ENCODE assay signal across 1 cellular context in the genomic region with DNA sequence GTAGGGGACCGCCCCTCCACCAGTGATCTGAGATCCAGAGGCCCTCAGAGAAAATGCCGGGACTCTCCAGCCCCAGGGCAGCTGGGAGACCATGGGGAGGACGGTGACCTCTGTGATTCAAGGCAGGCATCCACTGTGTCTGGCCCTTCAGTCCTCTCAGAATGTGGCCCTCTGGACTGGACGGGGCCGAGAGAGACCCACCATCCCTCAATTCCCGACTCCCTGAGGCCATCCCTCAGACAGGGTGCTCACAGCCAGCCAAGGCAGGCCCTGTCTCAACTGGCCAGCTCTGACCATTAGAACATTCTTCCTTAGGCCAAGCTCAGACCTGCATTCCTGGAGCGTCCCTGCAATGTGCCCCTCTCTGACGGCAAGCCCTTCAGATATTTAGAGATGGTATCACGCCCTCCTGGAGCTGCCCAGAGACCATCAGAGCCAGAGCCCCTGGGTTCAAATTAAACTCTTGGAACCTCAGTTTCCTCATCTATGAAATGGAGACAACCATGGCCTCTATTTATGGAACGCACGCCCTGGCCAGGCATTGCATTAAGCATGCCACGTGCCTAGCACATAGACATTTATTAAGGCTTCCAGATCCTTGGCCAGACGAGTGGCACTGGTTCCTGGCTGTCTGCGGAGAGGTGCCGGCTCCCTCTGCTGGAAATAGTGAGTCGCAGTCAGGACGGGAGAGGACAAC.
TF ChIP-seq lines count a peak whose summit lies in the region.

No MANE protein-coding gene starts in this region.

TF ChIP-seq in K562, 482 proteins besides CTCF, POLR2A, EP300 and RAD21 (continued from another document and continues in another):
- TF ChIP-seq, protein P1, sequence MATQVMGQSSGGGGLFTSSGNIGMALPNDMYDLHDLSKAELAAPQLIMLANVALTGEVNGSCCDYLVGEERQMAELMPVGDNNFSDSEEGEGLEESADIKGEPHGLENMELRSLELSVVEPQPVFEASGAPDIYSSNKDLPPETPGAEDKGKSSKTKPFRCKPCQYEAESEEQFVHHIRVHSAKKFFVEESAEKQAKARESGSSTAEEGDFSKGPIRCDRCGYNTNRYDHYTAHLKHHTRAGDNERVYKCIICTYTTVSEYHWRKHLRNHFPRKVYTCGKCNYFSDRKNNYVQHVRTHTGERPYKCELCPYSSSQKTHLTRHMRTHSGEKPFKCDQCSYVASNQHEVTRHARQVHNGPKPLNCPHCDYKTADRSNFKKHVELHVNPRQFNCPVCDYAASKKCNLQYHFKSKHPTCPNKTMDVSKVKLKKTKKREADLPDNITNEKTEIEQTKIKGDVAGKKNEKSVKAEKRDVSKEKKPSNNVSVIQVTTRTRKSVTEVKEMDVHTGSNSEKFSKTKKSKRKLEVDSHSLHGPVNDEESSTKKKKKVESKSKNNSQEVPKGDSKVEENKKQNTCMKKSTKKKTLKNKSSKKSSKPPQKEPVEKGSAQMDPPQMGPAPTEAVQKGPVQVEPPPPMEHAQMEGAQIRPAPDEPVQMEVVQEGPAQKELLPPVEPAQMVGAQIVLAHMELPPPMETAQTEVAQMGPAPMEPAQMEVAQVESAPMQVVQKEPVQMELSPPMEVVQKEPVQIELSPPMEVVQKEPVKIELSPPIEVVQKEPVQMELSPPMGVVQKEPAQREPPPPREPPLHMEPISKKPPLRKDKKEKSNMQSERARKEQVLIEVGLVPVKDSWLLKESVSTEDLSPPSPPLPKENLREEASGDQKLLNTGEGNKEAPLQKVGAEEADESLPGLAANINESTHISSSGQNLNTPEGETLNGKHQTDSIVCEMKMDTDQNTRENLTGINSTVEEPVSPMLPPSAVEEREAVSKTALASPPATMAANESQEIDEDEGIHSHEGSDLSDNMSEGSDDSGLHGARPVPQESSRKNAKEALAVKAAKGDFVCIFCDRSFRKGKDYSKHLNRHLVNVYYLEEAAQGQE (CRISPR knock-in tag; IDR thresholded peaks at IDR 0.05; ENCODE audit: low read depth), result peak; percentile 70
- TF ChIP-seq BDP1 (IDR thresholded peaks at IDR 0.05; ENCODE audit: insufficient read depth, insufficient read length) (no peak), NR3C1 (CRISPR knock-in tag; IDR thresholded peaks at IDR 0.05) (no peak), PHF20 (IDR thresholded peaks at IDR 0.05; ENCODE audit: partially characterized antibody) (no peak), ZFP30 (CRISPR knock-in tag; IDR thresholded peaks at IDR 0.05; ENCODE audit: borderline replicate concordance) (no peak), FOXK1 (CRISPR knock-in tag; IDR thresholded peaks at IDR 0.05; ENCODE audit: borderline replicate concordance) (no peak), RBM34 (IDR thresholded peaks at IDR 0.05; ENCODE audit: borderline replicate concordance, insufficient read depth, low read length) (no peak), THRAP3 (IDR thresholded peaks at IDR 0.05; ENCODE audit: borderline replicate concordance) (no peak), HDAC2 (IDR thresholded peaks at IDR 0.05) (no peak), CXXC5 (CRISPR knock-in tag; IDR thresholded peaks at IDR 0.05) (peak; percentile 53)
- TF ChIP-seq, protein P2, sequence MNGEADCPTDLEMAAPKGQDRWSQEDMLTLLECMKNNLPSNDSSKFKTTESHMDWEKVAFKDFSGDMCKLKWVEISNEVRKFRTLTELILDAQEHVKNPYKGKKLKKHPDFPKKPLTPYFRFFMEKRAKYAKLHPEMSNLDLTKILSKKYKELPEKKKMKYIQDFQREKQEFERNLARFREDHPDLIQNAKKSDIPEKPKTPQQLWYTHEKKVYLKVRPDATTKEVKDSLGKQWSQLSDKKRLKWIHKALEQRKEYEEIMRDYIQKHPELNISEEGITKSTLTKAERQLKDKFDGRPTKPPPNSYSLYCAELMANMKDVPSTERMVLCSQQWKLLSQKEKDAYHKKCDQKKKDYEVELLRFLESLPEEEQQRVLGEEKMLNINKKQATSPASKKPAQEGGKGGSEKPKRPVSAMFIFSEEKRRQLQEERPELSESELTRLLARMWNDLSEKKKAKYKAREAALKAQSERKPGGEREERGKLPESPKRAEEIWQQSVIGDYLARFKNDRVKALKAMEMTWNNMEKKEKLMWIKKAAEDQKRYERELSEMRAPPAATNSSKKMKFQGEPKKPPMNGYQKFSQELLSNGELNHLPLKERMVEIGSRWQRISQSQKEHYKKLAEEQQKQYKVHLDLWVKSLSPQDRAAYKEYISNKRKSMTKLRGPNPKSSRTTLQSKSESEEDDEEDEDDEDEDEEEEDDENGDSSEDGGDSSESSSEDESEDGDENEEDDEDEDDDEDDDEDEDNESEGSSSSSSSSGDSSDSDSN (IDR thresholded peaks at IDR 0.05; ENCODE audit: borderline replicate concordance in 1 of 2, low read depth in 2 of 2, low read length in 2 of 2), result no peak
- TF ChIP-seq, protein P3, sequence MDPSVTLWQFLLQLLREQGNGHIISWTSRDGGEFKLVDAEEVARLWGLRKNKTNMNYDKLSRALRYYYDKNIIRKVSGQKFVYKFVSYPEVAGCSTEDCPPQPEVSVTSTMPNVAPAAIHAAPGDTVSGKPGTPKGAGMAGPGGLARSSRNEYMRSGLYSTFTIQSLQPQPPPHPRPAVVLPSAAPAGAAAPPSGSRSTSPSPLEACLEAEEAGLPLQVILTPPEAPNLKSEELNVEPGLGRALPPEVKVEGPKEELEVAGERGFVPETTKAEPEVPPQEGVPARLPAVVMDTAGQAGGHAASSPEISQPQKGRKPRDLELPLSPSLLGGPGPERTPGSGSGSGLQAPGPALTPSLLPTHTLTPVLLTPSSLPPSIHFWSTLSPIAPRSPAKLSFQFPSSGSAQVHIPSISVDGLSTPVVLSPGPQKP (CRISPR knock-in tag; IDR thresholded peaks at IDR 0.05), result no peak
- TF ChIP-seq, protein P4, sequence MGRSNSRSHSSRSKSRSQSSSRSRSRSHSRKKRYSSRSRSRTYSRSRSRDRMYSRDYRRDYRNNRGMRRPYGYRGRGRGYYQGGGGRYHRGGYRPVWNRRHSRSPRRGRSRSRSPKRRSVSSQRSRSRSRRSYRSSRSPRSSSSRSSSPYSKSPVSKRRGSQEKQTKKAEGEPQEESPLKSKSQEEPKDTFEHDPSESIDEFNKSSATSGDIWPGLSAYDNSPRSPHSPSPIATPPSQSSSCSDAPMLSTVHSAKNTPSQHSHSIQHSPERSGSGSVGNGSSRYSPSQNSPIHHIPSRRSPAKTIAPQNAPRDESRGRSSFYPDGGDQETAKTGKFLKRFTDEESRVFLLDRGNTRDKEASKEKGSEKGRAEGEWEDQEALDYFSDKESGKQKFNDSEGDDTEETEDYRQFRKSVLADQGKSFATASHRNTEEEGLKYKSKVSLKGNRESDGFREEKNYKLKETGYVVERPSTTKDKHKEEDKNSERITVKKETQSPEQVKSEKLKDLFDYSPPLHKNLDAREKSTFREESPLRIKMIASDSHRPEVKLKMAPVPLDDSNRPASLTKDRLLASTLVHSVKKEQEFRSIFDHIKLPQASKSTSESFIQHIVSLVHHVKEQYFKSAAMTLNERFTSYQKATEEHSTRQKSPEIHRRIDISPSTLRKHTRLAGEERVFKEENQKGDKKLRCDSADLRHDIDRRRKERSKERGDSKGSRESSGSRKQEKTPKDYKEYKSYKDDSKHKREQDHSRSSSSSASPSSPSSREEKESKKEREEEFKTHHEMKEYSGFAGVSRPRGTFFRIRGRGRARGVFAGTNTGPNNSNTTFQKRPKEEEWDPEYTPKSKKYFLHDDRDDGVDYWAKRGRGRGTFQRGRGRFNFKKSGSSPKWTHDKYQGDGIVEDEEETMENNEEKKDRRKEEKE (IDR thresholded peaks at IDR 0.05; ENCODE audit: borderline replicate concordance in 1 of 2, control insufficient read depth in 1 of 2, low read depth in 2 of 2, low read length in 1 of 2), result no peak
- TF ChIP-seq, protein P5, sequence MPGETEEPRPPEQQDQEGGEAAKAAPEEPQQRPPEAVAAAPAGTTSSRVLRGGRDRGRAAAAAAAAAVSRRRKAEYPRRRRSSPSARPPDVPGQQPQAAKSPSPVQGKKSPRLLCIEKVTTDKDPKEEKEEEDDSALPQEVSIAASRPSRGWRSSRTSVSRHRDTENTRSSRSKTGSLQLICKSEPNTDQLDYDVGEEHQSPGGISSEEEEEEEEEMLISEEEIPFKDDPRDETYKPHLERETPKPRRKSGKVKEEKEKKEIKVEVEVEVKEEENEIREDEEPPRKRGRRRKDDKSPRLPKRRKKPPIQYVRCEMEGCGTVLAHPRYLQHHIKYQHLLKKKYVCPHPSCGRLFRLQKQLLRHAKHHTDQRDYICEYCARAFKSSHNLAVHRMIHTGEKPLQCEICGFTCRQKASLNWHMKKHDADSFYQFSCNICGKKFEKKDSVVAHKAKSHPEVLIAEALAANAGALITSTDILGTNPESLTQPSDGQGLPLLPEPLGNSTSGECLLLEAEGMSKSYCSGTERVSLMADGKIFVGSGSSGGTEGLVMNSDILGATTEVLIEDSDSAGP (CRISPR knock-in tag; IDR thresholded peaks at IDR 0.05), result no peak
- TF ChIP-seq, protein P6, sequence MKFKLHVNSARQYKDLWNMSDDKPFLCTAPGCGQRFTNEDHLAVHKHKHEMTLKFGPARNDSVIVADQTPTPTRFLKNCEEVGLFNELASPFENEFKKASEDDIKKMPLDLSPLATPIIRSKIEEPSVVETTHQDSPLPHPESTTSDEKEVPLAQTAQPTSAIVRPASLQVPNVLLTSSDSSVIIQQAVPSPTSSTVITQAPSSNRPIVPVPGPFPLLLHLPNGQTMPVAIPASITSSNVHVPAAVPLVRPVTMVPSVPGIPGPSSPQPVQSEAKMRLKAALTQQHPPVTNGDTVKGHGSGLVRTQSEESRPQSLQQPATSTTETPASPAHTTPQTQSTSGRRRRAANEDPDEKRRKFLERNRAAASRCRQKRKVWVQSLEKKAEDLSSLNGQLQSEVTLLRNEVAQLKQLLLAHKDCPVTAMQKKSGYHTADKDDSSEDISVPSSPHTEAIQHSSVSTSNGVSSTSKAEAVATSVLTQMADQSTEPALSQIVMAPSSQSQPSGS (CRISPR knock-in tag; IDR thresholded peaks at IDR 0.05), result no peak
- TF ChIP-seq, protein P7, sequence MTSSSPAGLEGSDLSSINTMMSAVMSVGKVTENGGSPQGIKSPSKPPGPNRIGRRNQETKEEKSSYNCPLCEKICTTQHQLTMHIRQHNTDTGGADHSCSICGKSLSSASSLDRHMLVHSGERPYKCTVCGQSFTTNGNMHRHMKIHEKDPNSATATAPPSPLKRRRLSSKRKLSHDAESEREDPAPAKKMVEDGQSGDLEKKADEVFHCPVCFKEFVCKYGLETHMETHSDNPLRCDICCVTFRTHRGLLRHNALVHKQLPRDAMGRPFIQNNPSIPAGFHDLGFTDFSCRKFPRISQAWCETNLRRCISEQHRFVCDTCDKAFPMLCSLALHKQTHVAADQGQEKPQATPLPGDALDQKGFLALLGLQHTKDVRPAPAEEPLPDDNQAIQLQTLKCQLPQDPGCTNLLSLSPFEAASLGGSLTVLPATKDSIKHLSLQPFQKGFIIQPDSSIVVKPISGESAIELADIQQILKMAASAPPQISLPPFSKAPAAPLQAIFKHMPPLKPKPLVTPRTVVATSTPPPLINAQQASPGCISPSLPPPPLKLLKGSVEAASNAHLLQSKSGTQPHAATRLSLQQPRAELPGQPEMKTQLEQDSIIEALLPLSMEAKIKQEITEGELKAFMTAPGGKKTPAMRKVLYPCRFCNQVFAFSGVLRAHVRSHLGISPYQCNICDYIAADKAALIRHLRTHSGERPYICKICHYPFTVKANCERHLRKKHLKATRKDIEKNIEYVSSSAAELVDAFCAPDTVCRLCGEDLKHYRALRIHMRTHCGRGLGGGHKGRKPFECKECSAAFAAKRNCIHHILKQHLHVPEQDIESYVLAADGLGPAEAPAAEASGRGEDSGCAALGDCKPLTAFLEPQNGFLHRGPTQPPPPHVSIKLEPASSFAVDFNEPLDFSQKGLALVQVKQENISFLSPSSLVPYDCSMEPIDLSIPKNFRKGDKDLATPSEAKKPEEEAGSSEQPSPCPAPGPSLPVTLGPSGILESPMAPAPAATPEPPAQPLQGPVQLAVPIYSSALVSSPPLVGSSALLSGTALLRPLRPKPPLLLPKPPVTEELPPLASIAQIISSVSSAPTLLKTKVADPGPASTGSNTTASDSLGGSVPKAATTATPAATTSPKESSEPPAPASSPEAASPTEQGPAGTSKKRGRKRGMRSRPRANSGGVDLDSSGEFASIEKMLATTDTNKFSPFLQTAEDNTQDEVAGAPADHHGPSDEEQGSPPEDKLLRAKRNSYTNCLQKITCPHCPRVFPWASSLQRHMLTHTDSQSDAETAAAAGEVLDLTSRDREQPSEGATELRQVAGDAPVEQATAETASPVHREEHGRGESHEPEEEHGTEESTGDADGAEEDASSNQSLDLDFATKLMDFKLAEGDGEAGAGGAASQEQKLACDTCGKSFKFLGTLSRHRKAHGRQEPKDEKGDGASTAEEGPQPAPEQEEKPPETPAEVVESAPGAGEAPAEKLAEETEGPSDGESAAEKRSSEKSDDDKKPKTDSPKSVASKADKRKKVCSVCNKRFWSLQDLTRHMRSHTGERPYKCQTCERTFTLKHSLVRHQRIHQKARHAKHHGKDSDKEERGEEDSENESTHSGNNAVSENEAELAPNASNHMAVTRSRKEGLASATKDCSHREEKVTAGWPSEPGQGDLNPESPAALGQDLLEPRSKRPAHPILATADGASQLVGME (CRISPR knock-in tag; IDR thresholded peaks at IDR 0.05), result peak; percentile 47; the same call in 1 of the 2 replicates
- TF ChIP-seq, protein P8, sequence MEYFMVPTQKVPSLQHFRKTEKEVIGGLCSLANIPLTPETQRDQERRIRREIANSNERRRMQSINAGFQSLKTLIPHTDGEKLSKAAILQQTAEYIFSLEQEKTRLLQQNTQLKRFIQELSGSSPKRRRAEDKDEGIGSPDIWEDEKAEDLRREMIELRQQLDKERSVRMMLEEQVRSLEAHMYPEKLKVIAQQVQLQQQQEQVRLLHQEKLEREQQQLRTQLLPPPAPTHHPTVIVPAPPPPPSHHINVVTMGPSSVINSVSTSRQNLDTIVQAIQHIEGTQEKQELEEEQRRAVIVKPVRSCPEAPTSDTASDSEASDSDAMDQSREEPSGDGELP (CRISPR knock-in tag; IDR thresholded peaks at IDR 0.05; ENCODE audit: borderline replicate concordance), result no peak; the same call in 1 of the 2 replicates
